19 cellular contexts compared by ENCODE assay signal in the genomic region with DNA sequence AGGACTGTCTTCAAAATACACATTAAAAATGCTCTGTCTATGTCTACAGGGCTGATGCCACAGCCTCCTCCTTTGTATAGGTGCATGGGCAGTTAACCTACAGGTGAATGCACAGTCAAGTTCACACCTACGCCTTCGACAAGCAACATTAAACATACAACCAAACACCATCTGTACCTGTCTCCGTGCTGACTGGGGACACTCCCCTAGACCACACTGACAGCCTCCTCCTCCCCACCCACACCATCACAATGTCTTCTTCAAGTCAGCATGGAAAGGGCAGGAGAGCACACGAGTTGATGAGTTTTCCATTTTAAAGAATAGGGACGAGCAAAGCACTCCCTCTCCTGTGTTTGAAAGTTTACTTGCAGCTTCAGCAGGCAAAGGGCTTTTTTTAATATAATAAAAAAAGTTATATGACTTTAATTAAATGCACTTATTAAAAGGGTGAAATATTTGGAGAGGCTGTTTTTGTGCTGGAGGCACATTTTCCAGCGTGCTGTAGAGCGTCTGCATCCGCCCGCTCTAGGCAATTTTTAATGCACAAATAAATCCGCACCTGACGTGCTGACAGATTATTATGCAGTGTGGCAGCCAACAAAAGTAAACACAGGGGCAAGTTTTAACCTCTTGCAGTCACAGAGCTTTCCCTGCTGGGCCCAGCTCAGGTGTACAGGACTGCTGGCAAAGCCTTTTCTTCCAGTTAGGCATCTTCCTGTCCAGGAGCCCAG.
DNase-seq lines count a peak whose midpoint lies in the region; TF ChIP-seq lines count a peak whose summit lies in the region.
"Had no signal": no experiment of that assay in that cellular context is flagged by ENCODE, and none has a peak within 500 bp of the region (broad histone marks: within the 10 kb centered on the region; RNA-seq: fewer than 3 reads in every experiment).

No MANE protein-coding gene starts in this region.

- no peak overlapping the region for H3K14ac ChIP-seq in neuronal stem cell (ENCODE audit: low read length)

- no peak overlapping the region for H3K4ac ChIP-seq in neuronal stem cell (ENCODE audit: low read length)

- DNase-seq in NCI-H1417 treated with DMSO at 0.1 percent for 48 hours (lab: John Stamatoyannopoulos, UW) (peak; percentile 15), NCI-H69 (lab: John Stamatoyannopoulos, UW) (peak; percentile 97), endodermal cell (peak; percentile 36), spleen (peak; percentile 25), germinal center (ENCODE audit: low spot score) (no peak), neural progenitor cell (ENCODE audit: low spot score) (no peak), neuronal stem cell (ENCODE audit: low spot score) (no peak)
- no peak for DNase-seq in activated CD4-positive, alpha-beta T cell treated with anti-CD3 and anti-CD28 coated beads for 48 hours
- DNase-seq: activated CD8-positive, alpha-beta memory T cell treated with anti-CD3 and anti-CD28 coated beads, Interleukin-2, amount 10 ng/mL, durations not matched to agents 7 days and 5 days; amygdala; gastrocnemius medialis; ovary; SHP77; stimulated activated CD4-positive, alpha-beta T cell treated with anti-CD3 and anti-CD28 coated beads, Interleukin-4, amount 100 ng/mL, for 4 hours; stimulated activated CD8-positive, alpha-beta memory T cell treated with anti-CD3 and anti-CD28 coated beads, Interleukin-4, amount 100 ng/mL, for 48 hours; T-helper 2 cell had no signal

- H3K4me2 ChIP-seq in neural progenitor cell (no peak overlapping the region), neuronal stem cell (ENCODE audit: insufficient read depth, low read length, poor library complexity, severe bottlenecking) (no peak overlapping the region)

- peaks cover 8% of the 10 kb centered on the region for H3K4me1 Mint-ChIP-seq in endodermal cell
- H3K4me1 Mint-ChIP-seq in neural progenitor cell, result peaks cover 6% of the 10 kb centered on the region
- H3K4me1 Mint-ChIP-seq: activated CD8-positive, alpha-beta memory T cell treated with anti-CD3 and anti-CD28 coated beads, Interleukin-2, amount 10 ng/mL, durations not matched to agents 7 days and 5 days; B cell; IgD-negative memory B cell had no signal

- H3K4me1 ChIP-seq in endodermal cell (ENCODE audit: control insufficient read depth, insufficient read depth, low read length), result no peaks in the 10 kb centered on the region
- H3K4me1 ChIP-seq in spleen, result no peaks in the 10 kb centered on the region
- peaks cover 4% of the 10 kb centered on the region for H3K4me1 ChIP-seq in neural progenitor cell
- peaks cover 0 to 4% of the 10 kb centered on the region in 2 donors for H3K4me1 ChIP-seq in neuronal stem cell (ENCODE audit: control insufficient read depth in 2 of 2, insufficient read depth in 1 of 2, low read depth in 1 of 2, low read length in 2 of 2)
- H3K4me1 ChIP-seq: gastrocnemius medialis, left lung had no signal

- no peak overlapping the region for H3K18ac ChIP-seq in neuronal stem cell (ENCODE audit: low read length)

- no peak for TF ChIP-seq CTCF in endodermal cell (conservative IDR thresholded peaks at IDR 0.05)
- TF ChIP-seq CTCF in spleen (IDR thresholded peaks at IDR 0.05 in 8 of 11, conservative IDR thresholded peaks at IDR 0.05 in 3 of 11), result no peak
- TF ChIP-seq CTCF in neural progenitor cell (IDR thresholded peaks at IDR 0.05), result no peak

- no peak overlapping the region for H3K27ac ChIP-seq in endodermal cell (ENCODE audit: low read depth, low read length)
- no peak overlapping the region for H3K27ac ChIP-seq in spleen
- H3K27ac ChIP-seq in neural progenitor cell, result no peak overlapping the region
- H3K27ac ChIP-seq in neuronal stem cell (replicated peaks; ENCODE audit: low read length), result no peak overlapping the region
- H3K27ac ChIP-seq: gastrocnemius medialis, left lung, ovary had no signal

- H3K4me3 Mint-ChIP-seq in endodermal cell, result no peak overlapping the region
- no peak overlapping the region for H3K4me3 Mint-ChIP-seq in neural progenitor cell
- H3K4me3 Mint-ChIP-seq: activated CD8-positive, alpha-beta memory T cell treated with anti-CD3 and anti-CD28 coated beads, Interleukin-2, amount 10 ng/mL, durations not matched to agents 7 days and 5 days; B cell; IgD-negative memory B cell had no signal

- H2AFZ ChIP-seq in neural progenitor cell (replicated peaks), result no peak overlapping the region
- H2AFZ ChIP-seq in neuronal stem cell (ENCODE audit: low read length), result no peak overlapping the region

- H3K27me3 Mint-ChIP-seq in endodermal cell (ENCODE audit: insufficient read depth) (peaks cover 24% of the 10 kb centered on the region), neural progenitor cell (ENCODE audit: insufficient read depth, low read depth) (peaks cover 3% of the 10 kb centered on the region)
- H3K27me3 Mint-ChIP-seq: activated CD8-positive, alpha-beta memory T cell treated with anti-CD3 and anti-CD28 coated beads, Interleukin-2, amount 10 ng/mL, durations not matched to agents 7 days and 5 days had no signal

- intact Hi-C loops in spleen (cut with DNase I; ENCODE audit: low total_unique reads), result no loop called here

- H2BK15ac ChIP-seq in neuronal stem cell (ENCODE audit: low read length), result no peak overlapping the region

- H2BK120ac ChIP-seq in neuronal stem cell (ENCODE audit: low read depth, low read length), result no peak overlapping the region

- no peak overlapping the region for H2BK5ac ChIP-seq in neuronal stem cell (ENCODE audit: low read length)

- no peaks in the 10 kb centered on the region for H4K20me1 ChIP-seq in neural progenitor cell (ENCODE audit: low read depth)

- WGBS in endodermal cell (ENCODE audit: insufficient coverage in 1 of 2, insufficient read length in 1 of 2), 2 experiments, result 90 to 96% methylated on average over 9 to 11 of the region's 11 CpGs
- 67 to 73% (median 69%) methylated on average over 11 of the region's 11 CpGs for WGBS in spleen, 5 donors
- no CpG with 5 or more reads among the region's 11 CpGs for WGBS in neuronal stem cell (ENCODE audit: extremely low coverage in 2 of 2, insufficient read length in 2 of 2, insufficient replicate concordance in 1 of 2), 2 donors

- no peaks in the 10 kb centered on the region for H3K9me3 ChIP-seq in endodermal cell (ENCODE audit: control insufficient read depth, low read length)
- H3K9me3 ChIP-seq in spleen, result peaks cover 0 to 15% (median 9%) of the 10 kb centered on the region in 8 donors
- H3K9me3 ChIP-seq in neural progenitor cell (ENCODE audit: low read depth), result no peaks in the 10 kb centered on the region
- H3K9me3 ChIP-seq in neuronal stem cell (replicated peaks in 1 of 2; ENCODE audit: control insufficient read depth in 2 of 2, insufficient read depth in 1 of 2, low read depth in 1 of 2, low read length in 2 of 2), result no peaks in the 10 kb centered on the region
- H3K9me3 ChIP-seq: gastrocnemius medialis had no signal

- H3K4me3 ChIP-seq in endodermal cell (ENCODE audit: low read length), result no peak overlapping the region
- H3K4me3 ChIP-seq in spleen, result no peak overlapping the region
- H3K4me3 ChIP-seq in neural progenitor cell, result no peak overlapping the region
- no peak overlapping the region for H3K4me3 ChIP-seq in neuronal stem cell (ENCODE audit: low read length in 2 of 2)
- H3K4me3 ChIP-seq: gastrocnemius medialis, left lung, ovary had no signal

- no peak overlapping the region for H4K91ac ChIP-seq in neuronal stem cell (ENCODE audit: low read depth, low read length, poor library complexity)

- TF ChIP-seq POLR2A in spleen (IDR thresholded peaks at IDR 0.05), result no peak

- no peak overlapping the region for H4K8ac ChIP-seq in neuronal stem cell (ENCODE audit: low read depth, low read length)

- H3K9ac ChIP-seq in endodermal cell (ENCODE audit: extremely low read depth, low read length, poor library complexity, severe bottlenecking) (no peak overlapping the region), neural progenitor cell (no peak overlapping the region), neuronal stem cell (ENCODE audit: low read depth, low read length, poor library complexity) (no peak overlapping the region)

- H3F3A ChIP-seq in neural progenitor cell (ENCODE audit: low read depth), result no peaks in the 10 kb centered on the region

- H3K27ac Mint-ChIP-seq in endodermal cell, result no peak overlapping the region
- H3K27ac Mint-ChIP-seq in neural progenitor cell, result no peak overlapping the region
- H3K27ac Mint-ChIP-seq: activated CD8-positive, alpha-beta memory T cell treated with anti-CD3 and anti-CD28 coated beads, Interleukin-2, amount 10 ng/mL, durations not matched to agents 7 days and 5 days; B cell; IgD-negative memory B cell had no signal

- H3K27me3 ChIP-seq in endodermal cell (ENCODE audit: control insufficient read depth, insufficient read depth, low read length, poor library complexity, severe bottlenecking) (no peaks in the 10 kb centered on the region), spleen (replicated peaks in 1 of 7) (peaks cover 0 to 19% (median 0%) of the 10 kb centered on the region in 7 donors), neural progenitor cell (no peaks in the 10 kb centered on the region), neuronal stem cell (ENCODE audit: control insufficient read depth in 3 of 3, insufficient read depth in 3 of 3, low read depth in 1 of 3, low read length in 3 of 3) (no peaks in the 10 kb centered on the region)
- H3K27me3 ChIP-seq: gastrocnemius medialis, left lung, ovary had no signal

- no peaks in the 10 kb centered on the region for H3K36me3 Mint-ChIP-seq in endodermal cell (ENCODE audit: low read depth)
- no peaks in the 10 kb centered on the region for H3K36me3 Mint-ChIP-seq in neural progenitor cell
- H3K36me3 Mint-ChIP-seq: activated CD8-positive, alpha-beta memory T cell treated with anti-CD3 and anti-CD28 coated beads, Interleukin-2, amount 10 ng/mL, durations not matched to agents 7 days and 5 days had no signal

- H2AK5ac ChIP-seq in neuronal stem cell (ENCODE audit: low read depth, low read length), result no peak overlapping the region

- no peak overlapping the region for H2BK12ac ChIP-seq in neuronal stem cell (ENCODE audit: low read length)

- H3K9me3 Mint-ChIP-seq in endodermal cell, result peaks cover 1% of the 10 kb centered on the region
- peaks cover 4% of the 10 kb centered on the region for H3K9me3 Mint-ChIP-seq in neural progenitor cell

- no peaks in the 10 kb centered on the region for H3K79me2 ChIP-seq in neural progenitor cell (ENCODE audit: low read depth)

- no peaks in the 10 kb centered on the region for H3K79me1 ChIP-seq in neuronal stem cell (ENCODE audit: low read depth, low read length)

- no peaks in the 10 kb centered on the region for H3K36me3 ChIP-seq in endodermal cell (ENCODE audit: control insufficient read depth, insufficient read depth, low read length)
- no peaks in the 10 kb centered on the region for H3K36me3 ChIP-seq in spleen
- no peaks in the 10 kb centered on the region for H3K36me3 ChIP-seq in neural progenitor cell
- no peaks in the 10 kb centered on the region for H3K36me3 ChIP-seq in neuronal stem cell (replicated peaks in 1 of 2; ENCODE audit: control insufficient read depth in 2 of 2, insufficient read depth in 2 of 2, low read length in 2 of 2)
- H3K36me3 ChIP-seq: gastrocnemius medialis, left lung, ovary had no signal

- H3K23ac ChIP-seq in neuronal stem cell (ENCODE audit: low read depth, low read length, poor library complexity), result no peak overlapping the region

Comparison
In these comparisons a context has a peak if more than half of its experiments do, and no peak if none do; other contexts are left out.
1. DNase-seq: peak in NCI-H1417 treated with DMSO at 0.1 percent for 48 hours (single experiment), NCI-H69 (single experiment), endodermal cell (single experiment) and spleen (single experiment); none in germinal center (single experiment), activated CD4-positive, alpha-beta T cell treated with anti-CD3 and anti-CD28 coated beads for 48 hours (single experiment), neural progenitor cell (single experiment) and neuronal stem cell (single experiment).